In the genomic region with DNA sequence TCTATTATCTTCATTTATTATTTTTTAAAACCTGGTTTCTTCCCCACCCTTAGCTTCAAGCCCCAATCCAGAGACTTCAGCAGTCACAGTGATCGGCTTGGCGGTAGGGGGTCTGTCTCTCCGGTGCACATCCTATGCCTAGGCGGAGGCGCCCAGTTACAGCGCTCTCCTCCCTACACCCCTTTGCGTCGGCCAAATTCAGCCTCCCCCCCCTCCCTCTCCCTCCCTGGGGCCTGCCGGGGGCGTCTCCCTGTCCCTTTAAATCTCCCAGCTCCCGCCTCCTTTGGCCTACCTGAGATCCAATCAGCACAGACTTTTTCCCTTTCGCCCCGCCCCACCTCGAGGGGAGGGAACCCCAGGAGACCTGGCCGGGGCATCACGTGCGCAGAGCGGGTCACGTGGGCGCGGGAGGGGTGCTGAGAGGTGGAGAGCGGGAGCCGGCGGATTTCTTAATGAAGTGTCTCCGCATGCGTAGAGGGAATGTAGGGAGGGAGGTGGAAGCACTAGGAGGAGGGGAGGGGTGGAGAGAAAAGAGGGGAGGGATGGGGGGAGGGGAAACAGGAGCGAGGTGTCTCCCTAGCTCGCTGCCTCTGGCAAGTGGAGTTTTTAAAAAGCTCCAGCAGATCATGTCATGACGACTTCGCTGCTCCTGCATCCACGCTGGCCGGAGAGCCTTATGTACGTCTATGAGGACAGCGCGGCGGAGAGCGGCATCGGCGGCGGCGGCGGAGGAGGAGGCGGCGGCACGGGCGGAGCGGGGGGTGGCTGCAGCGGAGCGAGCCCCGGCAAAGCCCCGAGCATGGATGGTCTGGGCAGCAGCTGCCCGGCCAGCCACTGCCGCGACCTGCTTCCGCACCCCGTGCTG, we compare ENCODE assay signal across 8 cellular contexts. TPM values are rescaled to one million over a fixed set of nuclear protein-coding genes. Genes with fewer than 3 reads are reported as not detected.
DNase-seq lines count a peak whose midpoint lies in the region; ATAC-seq lines count a peak whose summit lies in the region.

A gene with protein sequence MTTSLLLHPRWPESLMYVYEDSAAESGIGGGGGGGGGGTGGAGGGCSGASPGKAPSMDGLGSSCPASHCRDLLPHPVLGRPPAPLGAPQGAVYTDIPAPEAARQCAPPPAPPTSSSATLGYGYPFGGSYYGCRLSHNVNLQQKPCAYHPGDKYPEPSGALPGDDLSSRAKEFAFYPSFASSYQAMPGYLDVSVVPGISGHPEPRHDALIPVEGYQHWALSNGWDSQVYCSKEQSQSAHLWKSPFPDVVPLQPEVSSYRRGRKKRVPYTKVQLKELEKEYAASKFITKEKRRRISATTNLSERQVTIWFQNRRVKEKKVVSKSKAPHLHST (plus strand): TSS at position 556 of the 865 bp plus-strand sequence. CDS start 76 bp downstream, at position 632.

- H3K4me1 Mint-ChIP-seq in activated T-cell treated with anti-CD3 and anti-CD28 coated beads, Interleukin-2, amount 50 U/mL, for 4 hours (ENCODE audit: low read depth): peaks cover 12% of the 10 kb centered on the region

- peak; percentile 74 to 83 for ATAC-seq in activated T-cell treated with anti-CD3 and anti-CD28 coated beads, Interleukin-2, amount 50 U/mL, for 4 hours
- no peak for ATAC-seq in GM21723 (IDR thresholded peaks at IDR 0.05; ENCODE audit: unreplicated experiment)

- peaks cover 88% of the 10 kb centered on the region for H3K27me3 Mint-ChIP-seq in activated T-cell treated with anti-CD3 and anti-CD28 coated beads, Interleukin-2, amount 50 U/mL, for 4 hours (ENCODE audit: low read depth)

- no peak within 1 kb of the TSS for H3K4me3 Mint-ChIP-seq in activated T-cell treated with anti-CD3 and anti-CD28 coated beads, Interleukin-2, amount 50 U/mL, for 4 hours

- H3K36me3 Mint-ChIP-seq in activated T-cell treated with anti-CD3 and anti-CD28 coated beads, Interleukin-2, amount 50 U/mL, for 4 hours (ENCODE audit: insufficient read depth): no peaks in the 10 kb centered on the region

- no peaks in the 10 kb centered on the region for H3K9me3 Mint-ChIP-seq in activated T-cell treated with anti-CD3 and anti-CD28 coated beads, Interleukin-2, amount 50 U/mL, for 4 hours

- DNase-seq in GM04504 (ENCODE audit: low read depth): peak; percentile 95
- peak; percentile 97 for DNase-seq in NCI-H1417 treated with DMSO at 0.1 percent for 48 hours (lab: John Stamatoyannopoulos, UW)
- DNase-seq in activated T-cell treated with anti-CD3 and anti-CD28 coated beads, Interleukin-2, amount 50 U/mL, for 4 hours: no peak
- peak; percentile 91 for DNase-seq in iPS-NIHi11 (ENCODE audit: low spot score)
- peak; percentile 35 for DNase-seq in stimulated activated CD8-positive, alpha-beta memory T cell treated with anti-CD3 and anti-CD28 coated beads, Interleukin-4, amount 100 ng/mL, for 24 hours (ENCODE audit: low read depth)
- no peak for DNase-seq in GM19238 (ENCODE audit: insufficient read length, low spot score)
- no peak for DNase-seq in NOMO-1 treated with dmso at 0.1 percent for 144 hours (lab: John Stamatoyannopoulos, UW; ENCODE audit: unreplicated experiment)

RNA-seq across cellular contexts. Expression of the gene that starts here (rescaled TPM):
- total RNA-seq in activated T-cell treated with anti-CD3 and anti-CD28 coated beads, Interleukin-2, amount 50 U/mL, for 4 hours: not detected

Comparison
In these comparisons a context has a peak if more than half of its experiments do, and no peak if none do; other contexts are left out.
1. Peak in ATAC-seq in activated T-cell treated with anti-CD3 and anti-CD28 coated beads, Interleukin-2, amount 50 U/mL, for 4 hours; RNA of the gene not detected or under 1 TPM.
2. DNase-seq: peak in GM04504 (single experiment), NCI-H1417 treated with DMSO at 0.1 percent for 48 hours (single experiment), iPS-NIHi11 (single experiment) and stimulated activated CD8-positive, alpha-beta memory T cell treated with anti-CD3 and anti-CD28 coated beads, Interleukin-4, amount 100 ng/mL, for 24 hours (single experiment); none in activated T-cell treated with anti-CD3 and anti-CD28 coated beads, Interleukin-2, amount 50 U/mL, for 4 hours (single experiment), GM19238 (single experiment) and NOMO-1 treated with dmso at 0.1 percent for 144 hours (single experiment).